26 cellular contexts compared by ENCODE assay signal in the genomic region with DNA sequence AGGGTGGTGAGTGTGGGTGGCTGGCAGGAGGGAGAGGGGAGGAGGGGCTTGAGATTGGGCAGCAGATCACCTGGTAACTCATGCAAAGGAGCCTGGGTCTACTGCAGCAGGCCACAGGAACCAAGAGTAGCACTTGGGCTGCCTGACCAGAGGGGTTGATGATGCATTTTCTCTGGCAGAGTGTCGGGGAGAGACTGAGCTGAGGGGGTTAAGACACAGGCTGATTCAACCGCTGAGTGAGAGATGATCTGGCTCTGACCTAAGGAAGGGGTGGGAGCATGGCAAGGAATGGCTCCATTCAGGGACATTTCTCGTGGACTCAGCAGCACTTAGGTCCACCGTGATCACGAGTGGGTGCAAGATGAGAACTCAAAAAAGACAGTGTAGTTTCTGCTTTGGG.
DNase-seq lines count a peak whose midpoint lies in the region; TF ChIP-seq lines count a peak whose summit lies in the region.
"Had no signal": no experiment of that assay in that cellular context is flagged by ENCODE, and none has a peak within 500 bp of the region (broad histone marks: within the 10 kb centered on the region; RNA-seq: fewer than 3 reads in every experiment).

No MANE protein-coding gene starts in this region.

- TF ChIP-seq POLR2A in breast epithelium (IDR thresholded peaks at IDR 0.05), result no peak

- WGBS in SK-N-SH (ENCODE audit: low lambda C conversion rate), result 49% methylated on average over 5 of the region's 5 CpGs

- no peak overlapping the region for H3K4me3 Mint-ChIP-seq in MCF 10A (ENCODE audit: unreplicated experiment)
- H3K4me3 Mint-ChIP-seq: activated naive CD8-positive, alpha-beta T cell treated with anti-CD3 and anti-CD28 coated beads, Interleukin-2, amount 10 ng/mL, durations not matched to agents 7 days and 5 days; activated T-helper 1 cell treated with anti-CD3 and anti-CD28 coated beads, Interleukin-12 subunit alpha, Interleukin-12 subunit beta, Interleukin-2, Interleukin-4 antibody, amounts not matched to agents 30 ng/mL and 10 ng/mL and 1 ng/mL, durations not matched to agents 14 hours and 24 hours and 36 hours; memory B cell; natural killer cell treated with Interleukin-12 subunit alpha and Interleukin-12 subunit beta and Interleukin-15 and Interleukin-18, amount 100 ng/mL, for 72 hours had no signal

- H3K27ac ChIP-seq in breast epithelium (peak overlapping the region in 1 of 2 donors; percentile 25), SK-N-SH (ENCODE audit: low read depth in 2 of 2, low read length in 1 of 2) (no peak overlapping the region), fibroblast of lung (ENCODE audit: insufficient read depth, low read length) (no peak overlapping the region)
- H3K27ac ChIP-seq: 22Rv1, esophagus squamous epithelium, prostate gland, SJCRH30, testis had no signal

- H3K4me1 Mint-ChIP-seq in MCF 10A (ENCODE audit: insufficient read depth, unreplicated experiment), result peaks cover 38% of the 10 kb centered on the region
- H3K4me1 Mint-ChIP-seq: activated naive CD8-positive, alpha-beta T cell treated with anti-CD3 and anti-CD28 coated beads, Interleukin-2, amount 10 ng/mL, durations not matched to agents 7 days and 5 days had no signal

- TF ChIP-seq EP300 in SK-N-SH (IDR thresholded peaks at IDR 0.05; ENCODE audit: borderline replicate concordance in 1 of 2, low read depth in 1 of 2, low read length in 1 of 2), result no peak

- H3K4me3 ChIP-seq in breast epithelium, result no peak overlapping the region
- H3K4me3 ChIP-seq in SK-N-SH (ENCODE audit: low read depth in 2 of 2, low read length in 1 of 2), result no peak overlapping the region
- H3K4me3 ChIP-seq in fibroblast of lung (replicated peaks in 1 of 4; ENCODE audit: control extremely low read depth in 1 of 4, insufficient read depth in 1 of 4, low read depth in 3 of 4, low read length in 4 of 4), result no peak overlapping the region
- H3K4me3 ChIP-seq: esophagus squamous epithelium, prostate gland, SJCRH30, testis had no signal

- no peak for TF ChIP-seq RAD21 in SK-N-SH (IDR thresholded peaks at IDR 0.05; ENCODE audit: low read length)

- H3K27me3 ChIP-seq in breast epithelium (no peaks in the 10 kb centered on the region), SK-N-SH (ENCODE audit: insufficient read depth) (peaks cover 32% of the 10 kb centered on the region; the same call in 1 of the 2 replicates), fibroblast of lung (ENCODE audit: control insufficient read depth, insufficient read depth, low read length) (no peaks in the 10 kb centered on the region)
- H3K27me3 ChIP-seq: esophagus squamous epithelium, testis had no signal

- no peaks in the 10 kb centered on the region for H3K36me3 ChIP-seq in breast epithelium
- no peaks in the 10 kb centered on the region for H3K36me3 ChIP-seq in SK-N-SH (replicated peaks in 1 of 2; ENCODE audit: control insufficient read depth in 1 of 2, insufficient read depth in 2 of 2, low read length in 1 of 2)
- H3K36me3 ChIP-seq in fibroblast of lung (ENCODE audit: control insufficient read depth, insufficient read depth, low read length), result no peaks in the 10 kb centered on the region
- H3K36me3 ChIP-seq: esophagus squamous epithelium, prostate gland, SJCRH30 had no signal

- H4K20me1 ChIP-seq in SK-N-SH (ENCODE audit: insufficient read depth), result no peaks in the 10 kb centered on the region
- H4K20me1 ChIP-seq in fibroblast of lung (ENCODE audit: control insufficient read depth, extremely low read depth, insufficient read depth, low read length), result no peaks in the 10 kb centered on the region

- H3K9me3 Mint-ChIP-seq in MCF 10A (ENCODE audit: unreplicated experiment), result no peaks in the 10 kb centered on the region
- H3K9me3 Mint-ChIP-seq: activated naive CD8-positive, alpha-beta T cell treated with anti-CD3 and anti-CD28 coated beads, Interleukin-2, amount 10 ng/mL, durations not matched to agents 7 days and 5 days; activated T-helper 1 cell treated with anti-CD3 and anti-CD28 coated beads, Interleukin-12 subunit alpha, Interleukin-12 subunit beta, Interleukin-2, Interleukin-4 antibody, amounts not matched to agents 30 ng/mL and 10 ng/mL and 1 ng/mL, durations not matched to agents 14 hours and 24 hours and 36 hours; memory B cell; natural killer cell treated with Interleukin-12 subunit alpha and Interleukin-12 subunit beta and Interleukin-15 and Interleukin-18, amount 100 ng/mL, for 72 hours had no signal

- intact Hi-C loops in MCF 10A (cut with micrococcal nuclease) (no loop called here), breast epithelium (cut with DNase I; ENCODE audit: low total_unique reads) (no loop called here)

- no peak overlapping the region for H3K9ac ChIP-seq in SK-N-SH
- H3K9ac ChIP-seq in fibroblast of lung (ENCODE audit: insufficient read depth, low read length), result no peak overlapping the region

- BruUV-seq in MCF 10A (replicated peaks; lab: Mats Ljungman, UMichigan), result no TSS peak

- H2AFZ ChIP-seq in SK-N-SH (ENCODE audit: low read depth) (no peak overlapping the region), fibroblast of lung (ENCODE audit: low read length) (peak overlapping the region; percentile 32)

- no peaks in the 10 kb centered on the region for H3F3A ChIP-seq in SK-N-SH (replicated peaks; ENCODE audit: insufficient read depth)

- H3K4me2 ChIP-seq in SK-N-SH (no peak overlapping the region), fibroblast of lung (ENCODE audit: extremely low read depth, insufficient read depth, low read length) (peak overlapping the region; percentile 15)

- H3K79me2 ChIP-seq in SK-N-SH (ENCODE audit: insufficient read depth) (no peaks in the 10 kb centered on the region), fibroblast of lung (ENCODE audit: control insufficient read depth, insufficient read depth, low read length) (no peaks in the 10 kb centered on the region)

- no peaks in the 10 kb centered on the region for H3K36me3 Mint-ChIP-seq in MCF 10A (ENCODE audit: insufficient read depth, unreplicated experiment)
- H3K36me3 Mint-ChIP-seq: activated naive CD8-positive, alpha-beta T cell treated with anti-CD3 and anti-CD28 coated beads, Interleukin-2, amount 10 ng/mL, durations not matched to agents 7 days and 5 days; memory B cell; natural killer cell treated with Interleukin-12 subunit alpha and Interleukin-12 subunit beta and Interleukin-15 and Interleukin-18, amount 100 ng/mL, for 72 hours had no signal

- no peaks in the 10 kb centered on the region for H3K9me2 ChIP-seq in SK-N-SH

- no peaks in the 10 kb centered on the region for H3K27me3 Mint-ChIP-seq in MCF 10A (ENCODE audit: insufficient read depth, unreplicated experiment)

- H3K27ac Mint-ChIP-seq in MCF 10A (ENCODE audit: low read depth, unreplicated experiment), result no peak overlapping the region
- H3K27ac Mint-ChIP-seq: activated naive CD8-positive, alpha-beta T cell treated with anti-CD3 and anti-CD28 coated beads, Interleukin-2, amount 10 ng/mL, durations not matched to agents 7 days and 5 days; activated T-helper 1 cell treated with anti-CD3 and anti-CD28 coated beads, Interleukin-12 subunit alpha, Interleukin-12 subunit beta, Interleukin-2, Interleukin-4 antibody, amounts not matched to agents 30 ng/mL and 10 ng/mL and 1 ng/mL, durations not matched to agents 14 hours and 24 hours and 36 hours; memory B cell; natural killer cell treated with Interleukin-12 subunit alpha and Interleukin-12 subunit beta and Interleukin-15 and Interleukin-18, amount 100 ng/mL, for 72 hours had no signal

- CTCF ChIA-PET in MCF 10A (lab: Yijun Ruan, JAX), result no interaction called here
- CTCF ChIA-PET in SK-N-SH (lab: Yijun Ruan, JAX), result interaction anchor here (3.6 kb wide), 1 partner anchor 12 kb away, joined by 19 read pairs; no protein-coding TSS in a partner anchor

- DNase-seq in MCF 10A (ENCODE audit: unreplicated experiment), result peak; percentile 40
- no peak for DNase-seq in breast epithelium (ENCODE audit: low spot score in 2 of 2)
- peak; percentile 42 for DNase-seq in SK-N-SH
- peak; percentile 19 to 72 for DNase-seq in fibroblast of lung (ENCODE audit: low read depth in 2 of 2)
- peak; percentile 67 for DNase-seq in stromal cell of bone marrow (ENCODE audit: low read depth)
- DNase-seq in NCI-H128 (lab: John Stamatoyannopoulos, UW; ENCODE audit: unreplicated experiment), result no peak
- DNase-seq in NCI-H510A treated with DMSO at 0.1 percent for 48 hours (lab: John Stamatoyannopoulos, UW), result no peak
- no peak for DNase-seq in hepatic stellate cell (ENCODE audit: low spot score)
- DNase-seq: activated CD4-positive, CD25-positive, alpha-beta regulatory T cell; activated naive CD8-positive, alpha-beta T cell treated with anti-CD3 and anti-CD28 coated beads, Interleukin-2, amount 10 ng/mL, durations not matched to agents 7 days and 5 days; C1 segment of cervical spinal cord; central memory CD4-positive, alpha-beta T cell; effector CD4-positive, alpha-beta T cell; esophagus squamous epithelium; kidney; NCI-H2029 treated with DMSO at 0.1 percent for 48 hours; NCI-H510A; SJCRH30; small intestine; stimulated activated CD4-positive, alpha-beta T cell treated with anti-CD3 and anti-CD28 coated beads, Interleukin-4, amount 100 ng/mL, for 1 hour; testis had no signal

- H3K9me3 ChIP-seq in breast epithelium (no peaks in the 10 kb centered on the region), SK-N-SH (no peaks in the 10 kb centered on the region), fibroblast of lung (ENCODE audit: control insufficient read depth, insufficient read depth, low read depth, low read length) (no peaks in the 10 kb centered on the region)
- H3K9me3 ChIP-seq: esophagus squamous epithelium, prostate gland, SJCRH30, testis had no signal

- TF ChIP-seq CTCF in MCF 10A (IDR thresholded peaks at IDR 0.05; ENCODE audit: unreplicated experiment) (no peak), breast epithelium (IDR thresholded peaks at IDR 0.05) (no peak), SK-N-SH (IDR thresholded peaks at IDR 0.05) (no peak), fibroblast of lung (conservative IDR thresholded peaks at IDR 0.05 in 1 of 2, IDR thresholded peaks at IDR 0.05 in 1 of 2; ENCODE audit: low read depth in 1 of 2, low read length in 2 of 2) (no peak)

- H3K4me1 ChIP-seq in breast epithelium (no peaks in the 10 kb centered on the region), SK-N-SH (ENCODE audit: control insufficient read depth in 1 of 2, insufficient read depth in 2 of 2, low read depth in 1 of 2, low read length in 1 of 2) (peaks cover 0 to 3% of the 10 kb centered on the region in 2 experiments; a peak in 1 of 4 replicates), fibroblast of lung (ENCODE audit: control insufficient read depth, extremely low read depth, insufficient read depth, low read length) (peaks cover 9% of the 10 kb centered on the region)
- H3K4me1 ChIP-seq: prostate gland, SJCRH30, testis had no signal

- POLR2A ChIA-PET in MCF 10A (lab: Yijun Ruan, JAX) (no interaction called here), SK-N-SH (lab: Yijun Ruan, JAX) (no interaction called here)

TF ChIP-seq in SK-N-SH, 30 proteins besides CTCF, POLR2A, EP300 and RAD21 (continues in another document):
- TF ChIP-seq NRF1 (IDR thresholded peaks at IDR 0.05; ENCODE audit: low read depth, low read length) (no peak), TCF12 (IDR thresholded peaks at IDR 0.05) (no peak), FOXM1 (IDR thresholded peaks at IDR 0.05; ENCODE audit: low read depth) (no peak)

Comparison
In these comparisons a context has a peak if more than half of its experiments do, and no peak if none do; other contexts are left out.
1. DNase-seq: peak in MCF 10A (single experiment), SK-N-SH (single experiment), fibroblast of lung (2 of 2) and stromal cell of bone marrow (single experiment); none in breast epithelium (0 of 2), NCI-H128 (single experiment), NCI-H510A treated with DMSO at 0.1 percent for 48 hours (single experiment) and hepatic stellate cell (single experiment).